ENCODE assay signal across 29 cellular contexts in the genomic region with DNA sequence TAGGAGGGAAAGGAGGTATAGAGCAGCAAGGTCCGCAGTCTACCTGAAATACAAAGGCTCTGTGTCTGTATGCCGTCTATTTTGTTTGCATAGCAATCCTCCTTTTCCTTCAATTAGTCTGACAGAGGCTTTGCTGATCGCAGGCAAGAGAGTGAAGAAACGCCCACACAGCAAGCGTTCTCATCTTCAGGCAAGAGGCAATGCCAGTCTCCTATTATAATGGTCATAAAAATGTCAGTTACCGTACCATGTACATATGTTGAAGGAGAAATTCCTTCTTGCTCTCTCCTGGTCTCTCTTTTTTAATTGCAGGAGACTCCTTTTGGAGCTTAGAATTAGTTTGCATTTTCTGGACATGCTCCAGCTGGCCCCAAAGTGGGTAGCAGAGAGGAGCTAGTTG.
"Had no signal": no experiment of that assay in that cellular context is flagged by ENCODE, and none has a peak within 500 bp of the region (broad histone marks: within the 10 kb centered on the region; RNA-seq: fewer than 3 reads in every experiment).

No MANE protein-coding gene starts in this region.

- H2AFZ ChIP-seq: hepatocyte had no signal

- ATAC-seq: activated naive CD8-positive, alpha-beta T cell treated with anti-CD3 and anti-CD28 coated beads, Interleukin-2, amount 50 U/mL, for 24 hours; esophagus mucosa; left cardiac atrium; naive thymus-derived CD8-positive, alpha-beta T cell; stimulated activated naive B cell treated with anti-CD40 and anti-IgM and Interleukin-4, amounts not matched to agents 10 μg/mL and 1 μg/mL and 100 μg/mL, for 72 hours had no signal

- H3K27me3 ChIP-seq: breast epithelium, hepatocyte, right atrium auricular region, testis, transverse colon had no signal

- H3K27me3 Mint-ChIP-seq: activated CD4-positive, alpha-beta memory T cell treated with anti-CD3 and anti-CD28 coated beads for 36 hours; activated CD4-positive, alpha-beta T cell treated with anti-CD3 and anti-CD28 coated beads, Interleukin-2, amount 10 ng/mL, durations not matched to agents 24 days and 14 days; activated naive CD4-positive, alpha-beta T cell treated with anti-CD3 and anti-CD28 coated beads, Interleukin-2, amount 50 U/mL, for 24 hours; activated naive CD8-positive, alpha-beta T cell treated with anti-CD3 and anti-CD28 coated beads, Interleukin-2, amount 50 U/mL, for 24 hours; naive thymus-derived CD8-positive, alpha-beta T cell had no signal

- H3K79me2 ChIP-seq: hepatocyte had no signal

- DNase-seq: activated CD4-positive, alpha-beta memory T cell treated with anti-CD3 and anti-CD28 coated beads for 36 hours; activated CD4-positive, alpha-beta T cell treated with anti-CD3 and anti-CD28 coated beads, Interleukin-2, amount 10 ng/mL, durations not matched to agents 24 days and 14 days; activated CD4-positive, CD25-positive, alpha-beta regulatory T cell treated with anti-CD3 and anti-CD28 coated beads, Interleukin-2, amount 50 U/mL, for 72 hours; activated naive CD8-positive, alpha-beta T cell treated with anti-CD3 and anti-CD28 coated beads, Interleukin-2, amount 50 U/mL, for 24 hours; activated T-cell treated with anti-CD3 and anti-CD28 coated beads, Interleukin-2, amount 50 U/mL, for 48 hours; amygdala; central memory CD4-positive, alpha-beta T cell; endodermal cell; foreskin melanocyte; left cardiac atrium; mesenchymal stem cell; naive thymus-derived CD8-positive, alpha-beta T cell; nucleus accumbens; stimulated activated CD4-positive, alpha-beta T cell treated with anti-CD3 and anti-CD28 coated beads, Interleukin-15, amount 100 ng/mL, for 24 hours; stimulated activated CD4-positive, alpha-beta T cell treated with anti-CD3 and anti-CD28 coated beads, Interleukin-2, amount 100 ng/mL, for 24 hours; stimulated activated naive B cell treated with anti-CD40 and anti-IgM and Interleukin-4, amounts not matched to agents 10 μg/mL and 1 μg/mL and 100 μg/mL, for 72 hours; T1000; testis; transverse colon; WERI-Rb-1 had no signal

- H3K27ac Mint-ChIP-seq: activated CD4-positive, alpha-beta memory T cell treated with anti-CD3 and anti-CD28 coated beads for 36 hours; activated CD4-positive, alpha-beta T cell treated with anti-CD3 and anti-CD28 coated beads, Interleukin-2, amount 10 ng/mL, durations not matched to agents 24 days and 14 days; activated naive CD8-positive, alpha-beta T cell treated with anti-CD3 and anti-CD28 coated beads, Interleukin-2, amount 50 U/mL, for 24 hours; activated T-helper 2 cell treated with anti-CD3 and anti-CD28 coated beads, Interferon-gamma antibody, Interleukin-2, Interleukin-4, amounts not matched to agents 10 μg/mL and 5 μg/mL and 100 μg/mL, durations not matched to agents 14 hours and 24 hours and 36 hours; dendritic cell treated with granulocyte-macrophage colony-stimulating factor and Interleukin-4, amounts not matched to agents 40 ng/mL and 50 ng/mL, for 4 days; endodermal cell; stimulated activated naive B cell treated with anti-CD40 and anti-IgM and Interleukin-4, amounts not matched to agents 10 μg/mL and 1 μg/mL and 100 μg/mL, for 72 hours; T-helper 1 cell treated with Interleukin-12 subunit alpha and Interleukin-12 subunit beta and Interleukin-4 antibody, amounts not matched to agents 30 μg/mL and 1 μg/mL, for 36 hours had no signal

- H3K27ac ChIP-seq: breast epithelium, hepatocyte, right atrium auricular region, testis, transverse colon, WERI-Rb-1 had no signal

- H3K4me1 ChIP-seq: breast epithelium, right atrium auricular region had no signal

- H3K4me1 Mint-ChIP-seq: neural crest cell had no signal

- H3K36me3 ChIP-seq: breast epithelium, right atrium auricular region, transverse colon, WERI-Rb-1 had no signal

- H3K4me3 Mint-ChIP-seq: activated CD4-positive, alpha-beta memory T cell treated with anti-CD3 and anti-CD28 coated beads for 36 hours; activated CD4-positive, alpha-beta T cell treated with anti-CD3 and anti-CD28 coated beads, Interleukin-2, amount 10 ng/mL, durations not matched to agents 24 days and 14 days; activated naive CD4-positive, alpha-beta T cell treated with anti-CD3 and anti-CD28 coated beads, Interleukin-2, amount 50 U/mL, for 24 hours; activated naive CD8-positive, alpha-beta T cell treated with anti-CD3 and anti-CD28 coated beads, Interleukin-2, amount 50 U/mL, for 24 hours; dendritic cell treated with granulocyte-macrophage colony-stimulating factor and Interleukin-4, amounts not matched to agents 40 ng/mL and 50 ng/mL, for 4 days; endodermal cell; naive thymus-derived CD8-positive, alpha-beta T cell; neural crest cell; stimulated activated naive B cell treated with anti-CD40 and anti-IgM and Interleukin-4, amounts not matched to agents 10 μg/mL and 1 μg/mL and 100 μg/mL, for 72 hours; T-helper 1 cell treated with Interleukin-12 subunit alpha and Interleukin-12 subunit beta and Interleukin-4 antibody, amounts not matched to agents 30 μg/mL and 1 μg/mL, for 36 hours had no signal

- H3K4me2 ChIP-seq: hepatocyte had no signal

- H3K9me3 ChIP-seq: breast epithelium, right atrium auricular region, testis, transverse colon had no signal

- H3K36me3 Mint-ChIP-seq: activated naive CD4-positive, alpha-beta T cell treated with anti-CD3 and anti-CD28 coated beads, Interleukin-2, amount 50 U/mL, for 24 hours; naive thymus-derived CD8-positive, alpha-beta T cell had no signal

- H3K4me3 ChIP-seq: breast epithelium, hepatocyte, right atrium auricular region, testis, transverse colon had no signal
